Comparison of ENCODE assay signal across 6 cellular contexts in genomic region chr19:48501961-48502719, GRCh38. TPM values are rescaled to one million over a fixed set of nuclear protein-coding genes. Genes with fewer than 3 reads are reported as not detected.
A peak's percentile ranks its signal among the peaks of the same experiment; 100 is the strongest.
DNase-seq lines count a peak whose midpoint lies in the region; ATAC-seq and TF ChIP-seq lines count a peak whose summit lies in the region.

No MANE protein-coding gene starts in this region.

- no peak for TF ChIP-seq CTCF in WTC11 (IDR thresholded peaks at IDR 0.05)

- H3K9me3 Mint-ChIP-seq in WTC11, result no peaks in the 10 kb centered on the region
- no peaks in the 10 kb centered on the region for H3K9me3 Mint-ChIP-seq in stimulated activated effector memory CD8-positive, alpha-beta T cell treated with anti-CD3 and anti-CD28 coated beads, Interleukin-12 subunit alpha, Interleukin-12 subunit beta, amount 100 ng/mL, for 72 hours

- peaks cover 7% of the 10 kb centered on the region for H3K27me3 Mint-ChIP-seq in WTC11 (ENCODE audit: low read depth)

- H3K4me3 Mint-ChIP-seq in WTC11, result peak overlapping the region; percentile 50
- H3K4me3 Mint-ChIP-seq in stimulated activated effector memory CD8-positive, alpha-beta T cell treated with anti-CD3 and anti-CD28 coated beads, Interleukin-12 subunit alpha, Interleukin-12 subunit beta, amount 100 ng/mL, for 72 hours, result peak overlapping the region; percentile 70

- H3K36me3 Mint-ChIP-seq in WTC11, result no peaks in the 10 kb centered on the region
- H3K36me3 Mint-ChIP-seq in stimulated activated effector memory CD8-positive, alpha-beta T cell treated with anti-CD3 and anti-CD28 coated beads, Interleukin-12 subunit alpha, Interleukin-12 subunit beta, amount 100 ng/mL, for 72 hours, result no peaks in the 10 kb centered on the region

- POLR2A ChIA-PET in WTC11 (lab: Charles Lee), result interaction anchor here (0.6 to 1.1 kb wide), 7 partner anchors 9 to 117 kb away, joined by 3 to 11 read pairs (median 4); partner anchors contain the start of genes RPL18 and SPHK2

- ATAC-seq in WTC11 (peak; percentile 87), GM19397 (IDR thresholded peaks at IDR 0.05; ENCODE audit: unreplicated experiment) (no peak)
- peak; percentile 73 for ATAC-seq in stimulated activated effector memory CD8-positive, alpha-beta T cell treated with anti-CD3 and anti-CD28 coated beads, Interleukin-12 subunit alpha, Interleukin-12 subunit beta, amount 100 ng/mL, for 72 hours

- H3K27ac Mint-ChIP-seq in WTC11, result peak overlapping the region; percentile 76
- H3K27ac Mint-ChIP-seq in stimulated activated effector memory CD8-positive, alpha-beta T cell treated with anti-CD3 and anti-CD28 coated beads, Interleukin-12 subunit alpha, Interleukin-12 subunit beta, amount 100 ng/mL, for 72 hours, result peak overlapping the region; percentile 89

- H3K4me1 Mint-ChIP-seq in WTC11, result peaks cover 15% of the 10 kb centered on the region
- H3K4me1 Mint-ChIP-seq in stimulated activated effector memory CD8-positive, alpha-beta T cell treated with anti-CD3 and anti-CD28 coated beads, Interleukin-12 subunit alpha, Interleukin-12 subunit beta, amount 100 ng/mL, for 72 hours, result peaks cover 27% of the 10 kb centered on the region

- CTCF ChIA-PET in WTC11 (lab: Charles Lee), result interaction anchor here (0.6 to 1.2 kb wide), 31 partner anchors 8 to 1045 kb away, joined by 3 to 53 read pairs (median 4); partner anchors contain the start of genes GRIN2D, KDELR1 and TMEM143

- DNase-seq in D341Med (ENCODE audit: low spot score) (peak; percentile 65), NCI-H1417 treated with DMSO at 0.1 percent for 48 hours (lab: John Stamatoyannopoulos, UW) (peak; percentile 92), WTC11 (ENCODE audit: low spot score) (peak; percentile 100), globus pallidus (ENCODE audit: low spot score) (peak; percentile 37)
- no peak for DNase-seq in stimulated activated effector memory CD8-positive, alpha-beta T cell treated with anti-CD3 and anti-CD28 coated beads, Interleukin-12 subunit alpha, Interleukin-12 subunit beta, amount 100 ng/mL, for 72 hours (ENCODE audit: low spot score in 2 of 2)

TF ChIP-seq in WTC11, 78 proteins besides CTCF, POLR2A, EP300 and RAD21:
- TF ChIP-seq NFE2L1 (CRISPR knock-in tag; IDR thresholded peaks at IDR 0.05) (no peak), ERG (CRISPR knock-in tag; IDR thresholded peaks at IDR 0.05) (0 out of 2 replicates have a peak, but pooled peaks have one; percentile 38), GRHL2 (CRISPR knock-in tag; IDR thresholded peaks at IDR 0.05; ENCODE audit: insufficient replicate concordance, severe bottlenecking) (no peak), ZSCAN18 (CRISPR knock-in tag; IDR thresholded peaks at IDR 0.05) (no peak), MAX (CRISPR knock-in tag; IDR thresholded peaks at IDR 0.05) (no peak), FOXK1 (CRISPR knock-in tag; IDR thresholded peaks at IDR 0.05) (peak; percentile 50; the same call in 1 of the 2 replicates), USF2 (CRISPR knock-in tag; IDR thresholded peaks at IDR 0.05) (no peak), MYBL2 (CRISPR knock-in tag; IDR thresholded peaks at IDR 0.05) (no peak), OVOL2 (CRISPR knock-in tag; IDR thresholded peaks at IDR 0.05; ENCODE audit: borderline replicate concordance) (no peak), ZBTB21 (CRISPR knock-in tag; IDR thresholded peaks at IDR 0.05; ENCODE audit: borderline replicate concordance) (no peak), ZNF281 (CRISPR knock-in tag; IDR thresholded peaks at IDR 0.05) (no peak)

RNA-seq across cellular contexts. Expression of gene LMTK3, which starts 9.5 kb away (rescaled TPM):
- total RNA-seq in WTC11 (2021), result 15.9 to 19.4 TPM (median 19.1 TPM) in 3 replicates

RNA-seq across cellular contexts. Expression of gene CYTH2, which starts 33.0 kb away (rescaled TPM):
- 70.4 to 72.6 TPM (median 71.9 TPM) in 3 replicates for total RNA-seq in WTC11 (2021)

RNA-seq across cellular contexts. Expression of gene KCNJ14, which starts 46.8 kb away (rescaled TPM):
- 1.1 to 1.4 TPM (median 1.1 TPM) in 3 replicates for total RNA-seq in WTC11 (2021)

RNA-seq across cellular contexts. Expression of gene SULT2B1, which starts 49.8 kb away (rescaled TPM):
- total RNA-seq in WTC11 (2021), result 0.96 to 2.1 TPM (median 1.3 TPM) in 3 replicates

RNA-seq across cellular contexts. Expression of gene GRWD1, which starts 56.4 kb away (rescaled TPM):
- total RNA-seq in WTC11 (2021), result 59.8 to 67.2 TPM (median 61.6 TPM) in 3 replicates

Comparison
In these comparisons a context has a peak if more than half of its experiments do, and no peak if none do; other contexts are left out.
1. DNase-seq: peak in D341Med (single experiment), NCI-H1417 treated with DMSO at 0.1 percent for 48 hours (single experiment), WTC11 (single experiment) and globus pallidus (single experiment); none in stimulated activated effector memory CD8-positive, alpha-beta T cell treated with anti-CD3 and anti-CD28 coated beads, Interleukin-12 subunit alpha, Interleukin-12 subunit beta, amount 100 ng/mL, for 72 hours (0 of 2).